ENCODE assay signal across 8 cellular contexts in the genomic region with DNA sequence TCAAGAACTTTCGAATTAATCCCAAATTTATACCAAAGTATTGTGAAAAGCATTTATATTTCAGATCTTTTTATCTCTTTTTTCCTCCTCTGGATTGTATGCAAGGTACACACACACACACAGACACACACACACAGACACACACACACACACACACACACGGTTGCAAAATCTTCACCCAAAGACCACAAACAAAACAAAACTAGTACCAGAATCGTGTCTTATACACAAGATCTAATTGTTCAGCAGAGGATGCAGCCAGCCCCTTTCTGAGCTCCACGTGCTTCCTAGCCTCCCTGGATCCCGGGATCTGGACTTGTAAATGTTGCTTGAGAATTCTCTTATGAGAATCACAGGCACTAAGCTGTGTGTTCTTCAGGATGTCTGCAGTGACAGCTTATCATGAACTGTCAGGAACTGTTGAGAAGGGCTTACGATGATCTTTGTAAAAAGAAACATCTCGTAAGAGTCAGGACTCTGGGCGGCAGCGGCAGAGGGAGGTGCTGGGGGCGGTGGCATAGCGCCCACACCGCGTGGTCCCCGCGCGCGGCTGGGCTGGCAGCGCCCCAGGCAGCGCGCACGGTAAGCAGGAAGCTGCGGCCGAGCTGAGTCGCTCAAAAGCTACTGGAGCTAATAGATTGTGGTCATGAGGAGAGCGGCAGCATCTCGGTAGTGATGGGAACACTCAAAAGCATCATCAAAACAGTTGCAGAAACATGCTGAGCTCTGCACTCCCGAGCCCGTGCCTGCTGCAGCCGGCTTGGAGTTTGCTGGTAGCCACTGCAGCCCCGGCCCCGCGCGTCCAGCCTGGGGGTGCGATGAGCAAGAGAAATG.
DNase-seq lines count a peak whose midpoint lies in the region; ATAC-seq, FAIRE-seq and TF ChIP-seq lines count a peak whose summit lies in the region.

No MANE protein-coding gene starts in this region.

- TF ChIP-seq RAD21 in A549 (conservative IDR thresholded peaks at IDR 0.05 in 1 of 2, IDR thresholded peaks at IDR 0.05 in 1 of 2): 0 out of 5 replicates have a peak, but pooled peaks of 1 of the 2 experiments have one; percentile 18

- TF ChIP-seq CTCF in A549 (IDR thresholded peaks at IDR 0.05): no peak

- peak overlapping the region; percentile 38 to 66; a peak in 5 of 6 replicates for H3K27ac ChIP-seq in A549

- CTCF ChIA-PET in A549 (lab: Yijun Ruan, JAX): interaction anchor here (1.1 kb wide), 1 partner anchor 127 kb away, joined by 3 read pairs; no protein-coding TSS in a partner anchor

- H3K4me2 ChIP-seq in A549: peak overlapping the region; percentile 68

- 0 out of 2 replicates have a peak, but pooled peaks have one; percentile 4 for TF ChIP-seq POLR2A in A549 (IDR thresholded peaks at IDR 0.05; ENCODE audit: low read length)

- no peak for FAIRE-seq in A549 (lab: Jason Lieb, UNC)

- H3K9me3 ChIP-seq in A549 (no peaks in the 10 kb centered on the region), iPS-18c (ENCODE audit: control insufficient read depth, insufficient read depth, low read length) (no peaks in the 10 kb centered on the region)

- no peak for TF ChIP-seq EP300 in A549 (IDR thresholded peaks at IDR 0.05)

- POLR2A ChIA-PET in A549 (lab: Yijun Ruan, JAX): interaction anchor here (1.0 kb wide), 1 partner anchor 34 kb away, joined by 4 read pairs; no protein-coding TSS in a partner anchor

- H3K4me3 ChIP-seq in A549 (peak overlapping the region; percentile 39), iPS-18c (ENCODE audit: insufficient read depth, low read depth, low read length) (peak overlapping the region; percentile 47)

- H3K4me1 ChIP-seq in A549: no peaks in the 10 kb centered on the region

- 2% methylated on average over 32 of the region's 34 CpGs for WGBS in A549 (ENCODE audit: missing lambda C conversion rate)

- ATAC-seq in A549 (peak; percentile 91 to 96), GM18868 (IDR thresholded peaks at IDR 0.05; ENCODE audit: unreplicated experiment) (peak; percentile 98), HG03280 (IDR thresholded peaks at IDR 0.05; ENCODE audit: unreplicated experiment) (peak; percentile 85)

- DNase-seq in A549 (ENCODE audit: low read depth in 1 of 2, low spot score in 1 of 2) (peak; percentile 34 to 58), T-helper 22 cell (ENCODE audit: low read depth) (peak; percentile 87), anterior cingulate cortex (lab: John Stamatoyannopoulos, UW) (peak in 42 of 58 donors; percentile 2 to 41 (median 14)), cerebellar nuclear complex (lab: John Stamatoyannopoulos, UW) (no peak)
- peak; percentile 67 for DNase-seq in stimulated activated CD4-positive, alpha-beta T cell treated with anti-CD3 and anti-CD28 coated beads, Interleukin-12 subunit alpha, Interleukin-12 subunit beta, amount 100 ng/mL, for 4 hours

TF ChIP-seq in A549, 52 proteins besides CTCF, POLR2A, EP300 and RAD21:
- TF ChIP-seq TP53 (CRISPR knock-in tag; IDR thresholded peaks at IDR 0.05) (no peak), SMC3 (IDR thresholded peaks at IDR 0.05) (peak; percentile 25; the same call in 1 of the 3 replicates), HOXB5 (CRISPR knock-in tag; IDR thresholded peaks at IDR 0.05) (no peak), CHD2 (IDR thresholded peaks at IDR 0.05; ENCODE audit: low read length, partially characterized antibody) (no peak), EHF (CRISPR knock-in tag; IDR thresholded peaks at IDR 0.05) (no peak; the same call in 1 of the 2 replicates), CHD4 (IDR thresholded peaks at IDR 0.05; ENCODE audit: borderline replicate concordance) (no peak), HOXB13 (CRISPR knock-in tag; IDR thresholded peaks at IDR 0.05; ENCODE audit: low read depth) (no peak), ZFP36 (IDR thresholded peaks at IDR 0.05; ENCODE audit: borderline replicate concordance, partially characterized antibody) (no peak), SREBF2 (IDR thresholded peaks at IDR 0.05) (no peak), MAFK (IDR thresholded peaks at IDR 0.05; ENCODE audit: partially characterized antibody) (peak; percentile 85), CEBPB (IDR thresholded peaks at IDR 0.05) (no peak), HOXA7 (CRISPR knock-in tag; IDR thresholded peaks at IDR 0.05) (no peak), MAZ (IDR thresholded peaks at IDR 0.05; ENCODE audit: borderline replicate concordance, low read depth, low read length) (no peak), NR3C1 (IDR thresholded peaks at IDR 0.05) (no peak), ZNF302 (CRISPR knock-in tag; IDR thresholded peaks at IDR 0.05) (no peak), FOSL2 (IDR thresholded peaks at IDR 0.05) (no peak), FOSL2 (CRISPR knock-in tag; IDR thresholded peaks at IDR 0.05) (no peak), POLR2AphosphoS2 (conservative IDR thresholded peaks at IDR 0.05; ENCODE audit: low read length) (no peak), RCOR1 (IDR thresholded peaks at IDR 0.05; ENCODE audit: low read depth, low read length) (no peak)
- TF ChIP-seq, protein P1, sequence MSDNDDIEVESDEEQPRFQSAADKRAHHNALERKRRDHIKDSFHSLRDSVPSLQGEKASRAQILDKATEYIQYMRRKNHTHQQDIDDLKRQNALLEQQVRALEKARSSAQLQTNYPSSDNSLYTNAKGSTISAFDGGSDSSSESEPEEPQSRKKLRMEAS (IDR thresholded peaks at IDR 0.05): peak; percentile 95
- TF ChIP-seq, protein P2, sequence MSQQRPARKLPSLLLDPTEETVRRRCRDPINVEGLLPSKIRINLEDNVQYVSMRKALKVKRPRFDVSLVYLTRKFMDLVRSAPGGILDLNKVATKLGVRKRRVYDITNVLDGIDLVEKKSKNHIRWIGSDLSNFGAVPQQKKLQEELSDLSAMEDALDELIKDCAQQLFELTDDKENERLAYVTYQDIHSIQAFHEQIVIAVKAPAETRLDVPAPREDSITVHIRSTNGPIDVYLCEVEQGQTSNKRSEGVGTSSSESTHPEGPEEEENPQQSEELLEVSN (IDR thresholded peaks at IDR 0.05; ENCODE audit: borderline replicate concordance, low read depth): peak; percentile 86
- TF ChIP-seq, protein P3, sequence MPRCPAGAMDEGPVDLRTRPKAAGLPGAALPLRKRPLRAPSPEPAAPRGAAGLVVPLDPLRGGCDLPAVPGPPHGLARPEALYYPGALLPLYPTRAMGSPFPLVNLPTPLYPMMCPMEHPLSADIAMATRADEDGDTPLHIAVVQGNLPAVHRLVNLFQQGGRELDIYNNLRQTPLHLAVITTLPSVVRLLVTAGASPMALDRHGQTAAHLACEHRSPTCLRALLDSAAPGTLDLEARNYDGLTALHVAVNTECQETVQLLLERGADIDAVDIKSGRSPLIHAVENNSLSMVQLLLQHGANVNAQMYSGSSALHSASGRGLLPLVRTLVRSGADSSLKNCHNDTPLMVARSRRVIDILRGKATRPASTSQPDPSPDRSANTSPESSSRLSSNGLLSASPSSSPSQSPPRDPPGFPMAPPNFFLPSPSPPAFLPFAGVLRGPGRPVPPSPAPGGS (IDR thresholded peaks at IDR 0.05): no peak

Comparison
In these comparisons a context has a peak if more than half of its experiments do, and no peak if none do; other contexts are left out.
1. DNase-seq: peak in A549 (2 of 2), T-helper 22 cell (single experiment), anterior cingulate cortex (42 of 58) and stimulated activated CD4-positive, alpha-beta T cell treated with anti-CD3 and anti-CD28 coated beads, Interleukin-12 subunit alpha, Interleukin-12 subunit beta, amount 100 ng/mL, for 4 hours (single experiment); none in cerebellar nuclear complex (0 of 2).
2. Peak in every context shown above with its lines, with median percentiles within 50 percentile points of each other: ATAC-seq.